Comparison of ENCODE assay signal across 1 cellular context in the genomic region with DNA sequence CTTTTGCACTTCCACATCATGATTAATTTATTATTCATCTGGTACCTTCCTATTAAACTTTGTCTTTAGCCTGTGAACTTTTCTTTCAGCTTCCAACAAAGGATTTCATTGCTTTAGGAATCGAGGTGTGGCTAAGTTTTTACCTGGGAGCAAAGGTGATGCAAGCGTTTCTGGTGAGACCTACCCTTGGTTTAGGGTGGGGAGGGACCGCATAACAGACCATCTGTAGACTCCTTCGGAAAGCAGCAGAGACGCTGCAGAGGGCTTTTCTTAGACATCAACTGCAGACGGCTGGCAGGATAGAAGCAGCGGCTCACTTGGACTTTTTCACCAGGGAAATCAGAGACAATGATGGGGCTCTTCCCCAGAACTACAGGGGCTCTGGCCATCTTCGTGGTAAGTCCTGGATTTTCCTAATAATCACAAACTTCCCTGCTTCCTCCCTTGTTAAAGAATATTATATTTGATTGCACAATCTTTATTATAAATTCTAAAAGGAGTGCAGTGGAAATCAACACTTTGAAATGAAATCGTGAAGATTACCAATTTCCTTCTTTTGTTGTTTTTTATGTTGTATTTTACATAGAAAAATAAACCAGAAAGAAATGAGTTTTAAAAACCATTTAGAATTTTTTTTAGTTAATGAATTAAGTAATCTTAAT.
A peak's percentile ranks its signal among the peaks of the same experiment; 100 is the strongest.
TF ChIP-seq lines count a peak whose summit lies in the region.

A gene with protein sequence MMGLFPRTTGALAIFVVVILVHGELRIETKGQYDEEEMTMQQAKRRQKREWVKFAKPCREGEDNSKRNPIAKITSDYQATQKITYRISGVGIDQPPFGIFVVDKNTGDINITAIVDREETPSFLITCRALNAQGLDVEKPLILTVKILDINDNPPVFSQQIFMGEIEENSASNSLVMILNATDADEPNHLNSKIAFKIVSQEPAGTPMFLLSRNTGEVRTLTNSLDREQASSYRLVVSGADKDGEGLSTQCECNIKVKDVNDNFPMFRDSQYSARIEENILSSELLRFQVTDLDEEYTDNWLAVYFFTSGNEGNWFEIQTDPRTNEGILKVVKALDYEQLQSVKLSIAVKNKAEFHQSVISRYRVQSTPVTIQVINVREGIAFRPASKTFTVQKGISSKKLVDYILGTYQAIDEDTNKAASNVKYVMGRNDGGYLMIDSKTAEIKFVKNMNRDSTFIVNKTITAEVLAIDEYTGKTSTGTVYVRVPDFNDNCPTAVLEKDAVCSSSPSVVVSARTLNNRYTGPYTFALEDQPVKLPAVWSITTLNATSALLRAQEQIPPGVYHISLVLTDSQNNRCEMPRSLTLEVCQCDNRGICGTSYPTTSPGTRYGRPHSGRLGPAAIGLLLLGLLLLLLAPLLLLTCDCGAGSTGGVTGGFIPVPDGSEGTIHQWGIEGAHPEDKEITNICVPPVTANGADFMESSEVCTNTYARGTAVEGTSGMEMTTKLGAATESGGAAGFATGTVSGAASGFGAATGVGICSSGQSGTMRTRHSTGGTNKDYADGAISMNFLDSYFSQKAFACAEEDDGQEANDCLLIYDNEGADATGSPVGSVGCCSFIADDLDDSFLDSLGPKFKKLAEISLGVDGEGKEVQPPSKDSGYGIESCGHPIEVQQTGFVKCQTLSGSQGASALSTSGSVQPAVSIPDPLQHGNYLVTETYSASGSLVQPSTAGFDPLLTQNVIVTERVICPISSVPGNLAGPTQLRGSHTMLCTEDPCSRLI (plus strand): TSS at position 212 of the 662 bp plus-strand sequence. CDS start 137 bp downstream, at position 349.

TF ChIP-seq in K562, 482 proteins besides CTCF, POLR2A, EP300 and RAD21:
- TF ChIP-seq ZNF133 (CRISPR knock-in tag; IDR thresholded peaks at IDR 0.05), result no peak
- TF ChIP-seq CEBPB (tag; IDR thresholded peaks at IDR 0.05), result peak; percentile 84
- no peak for TF ChIP-seq CBX5 (IDR thresholded peaks at IDR 0.05; ENCODE audit: borderline replicate concordance, low read depth)
- TF ChIP-seq CEBPG (CRISPR knock-in tag; IDR thresholded peaks at IDR 0.05), result no peak
- TF ChIP-seq CEBPG (tag; conservative IDR thresholded peaks at IDR 0.05 in 1 of 2, IDR thresholded peaks at IDR 0.05 in 1 of 2), result peak in 1 of 2 experiments; percentile 83; a peak in 3 of 4 replicates
- no peak for TF ChIP-seq CBFA2T3 (IDR thresholded peaks at IDR 0.05)
- no peak for TF ChIP-seq ZNF717 (CRISPR knock-in tag; IDR thresholded peaks at IDR 0.05)
